In genomic region chr17:37446027-37446426, GRCh38 we compare ENCODE assay signal across 16 cellular contexts. TPM values are rescaled to one million over a fixed set of nuclear protein-coding genes. Genes with fewer than 3 reads are reported as not detected.
DNase-seq lines count a peak whose midpoint lies in the region; ATAC-seq and TF ChIP-seq lines count a peak whose summit lies in the region.
"Had no signal": no experiment of that assay in that cellular context is flagged by ENCODE, and none has a peak within 500 bp of the region (broad histone marks: within the 10 kb centered on the region; RNA-seq: fewer than 3 reads in every experiment).

No MANE protein-coding gene starts in this region.

- H3K79me1 ChIP-seq in mesenchymal stem cell (replicated peaks; ENCODE audit: low read length, poor library complexity, severe bottlenecking): peaks cover 12% of the 10 kb centered on the region

- no peak overlapping the region for H3K18ac ChIP-seq in mesenchymal stem cell (ENCODE audit: low read depth in 1 of 2, low read length in 2 of 2)

- H4K91ac ChIP-seq in mesenchymal stem cell (ENCODE audit: low read length): no peak overlapping the region

- H3K23ac ChIP-seq in mesenchymal stem cell (ENCODE audit: low read length in 2 of 2): no peak overlapping the region

- H2BK15ac ChIP-seq in mesenchymal stem cell (ENCODE audit: low read depth, poor library complexity, severe bottlenecking): no peak overlapping the region

- peaks cover 8% of the 10 kb centered on the region for H3K4me1 ChIP-seq in mesenchymal stem cell (ENCODE audit: control insufficient read depth, insufficient read depth, low read depth, low read length)
- H3K4me1 ChIP-seq: body of pancreas had no signal

- no peak overlapping the region for H3K4me2 ChIP-seq in mesenchymal stem cell (ENCODE audit: low read length, poor library complexity, severe bottlenecking)
- H3K4me2 ChIP-seq: smooth muscle cell had no signal

- intact Hi-C loops in Right ventricle myocardium inferior (cut with DNase I): no loop called here

- H3K27me3 ChIP-seq in WERI-Rb-1 (ENCODE audit: insufficient read depth, low read depth, severe bottlenecking) (no peaks in the 10 kb centered on the region), mesenchymal stem cell (ENCODE audit: control insufficient read depth in 1 of 2, insufficient read depth in 1 of 2, low read length in 2 of 2) (no peaks in the 10 kb centered on the region)
- H3K27me3 ChIP-seq: body of pancreas, stomach had no signal

- H4K8ac ChIP-seq in mesenchymal stem cell (ENCODE audit: low read length): no peak overlapping the region

- no peak for ATAC-seq in HG03520 (IDR thresholded peaks at IDR 0.05; ENCODE audit: unreplicated experiment)
- no peak for ATAC-seq in Right ventricle myocardium inferior
- ATAC-seq in HG03439 (IDR thresholded peaks at IDR 0.05; ENCODE audit: unreplicated experiment): no peak
- no peak for ATAC-seq in T-cell (replicated peaks in 1 of 4)
- ATAC-seq: activated CD8-positive, alpha-beta T cell treated with anti-CD3 and anti-CD28 coated beads, Interleukin-2, amount 10 ng/mL, durations not matched to agents 7 days and 5 days; body of pancreas had no signal

- DNase-seq in GM10266 (ENCODE audit: extremely low spot score): peak; percentile 35
- DNase-seq in NCI-H146 (lab: John Stamatoyannopoulos, UW): peak; percentile 43
- peak; percentile 12 for DNase-seq in WERI-Rb-1
- no peak for DNase-seq in mesenchymal stem cell
- DNase-seq in Right ventricle myocardium inferior (ENCODE audit: missing footprints): no peak
- no peak for DNase-seq in T-cell
- DNase-seq: activated CD8-positive, alpha-beta T cell treated with anti-CD3 and anti-CD28 coated beads, Interleukin-2, amount 10 ng/mL, durations not matched to agents 7 days and 5 days; body of pancreas; GDM1; NCI-H1048; NCI-H524 treated with DMSO at 0.1 percent for 48 hours; stomach had no signal

- H3K4me3 ChIP-seq in WERI-Rb-1 (ENCODE audit: low read depth, low read length) (no peak overlapping the region), mesenchymal stem cell (ENCODE audit: insufficient read depth in 1 of 2, low read depth in 1 of 2, low read length in 2 of 2) (no peak overlapping the region)
- H3K4me3 ChIP-seq: body of pancreas, smooth muscle cell, stomach had no signal

- H3K9me3 ChIP-seq in WERI-Rb-1 (ENCODE audit: severe bottlenecking) (no peaks in the 10 kb centered on the region), mesenchymal stem cell (ENCODE audit: control insufficient read depth, low read length) (no peaks in the 10 kb centered on the region)
- H3K9me3 ChIP-seq: body of pancreas, stomach had no signal

- H3K9ac ChIP-seq in mesenchymal stem cell (ENCODE audit: low read length): no peak overlapping the region

- H3K4me3 Mint-ChIP-seq in T-cell: no peak overlapping the region
- H3K4me3 Mint-ChIP-seq: activated CD8-positive, alpha-beta T cell treated with anti-CD3 and anti-CD28 coated beads, Interleukin-2, amount 10 ng/mL, durations not matched to agents 7 days and 5 days; memory B cell had no signal

- peaks cover 43% of the 10 kb centered on the region for H3K36me3 ChIP-seq in WERI-Rb-1
- peaks cover 11 to 72% of the 10 kb centered on the region in 2 experiments for H3K36me3 ChIP-seq in mesenchymal stem cell (ENCODE audit: control insufficient read depth in 1 of 2, insufficient read depth in 2 of 2, low read depth in 1 of 2, low read length in 2 of 2)

- H3K9me3 Mint-ChIP-seq in T-cell: no peaks in the 10 kb centered on the region
- H3K9me3 Mint-ChIP-seq: memory B cell had no signal

- no peak overlapping the region for H3K14ac ChIP-seq in mesenchymal stem cell (ENCODE audit: low read length in 2 of 2)

- H3K27ac ChIP-seq in WERI-Rb-1 (no peak overlapping the region), mesenchymal stem cell (ENCODE audit: low read length, poor library complexity, severe bottlenecking) (peak overlapping the region; percentile 73)
- H3K27ac ChIP-seq: body of pancreas, stomach had no signal

- no peak overlapping the region for H2BK120ac ChIP-seq in mesenchymal stem cell (ENCODE audit: low read depth, low read length)

- no peak overlapping the region for H2BK12ac ChIP-seq in mesenchymal stem cell (ENCODE audit: low read length in 2 of 2)

- WGBS in mesenchymal stem cell: 100% methylated on average over 1 of the region's 4 CpGs

- H3K4ac ChIP-seq in mesenchymal stem cell (ENCODE audit: low read depth in 1 of 2, low read length in 2 of 2): no peak overlapping the region

- no peak overlapping the region for H3K27ac Mint-ChIP-seq in T-cell
- H3K27ac Mint-ChIP-seq: activated CD8-positive, alpha-beta T cell treated with anti-CD3 and anti-CD28 coated beads, Interleukin-2, amount 10 ng/mL, durations not matched to agents 7 days and 5 days; memory B cell had no signal

- H2BK5ac ChIP-seq in mesenchymal stem cell (ENCODE audit: low read depth, low read length, poor library complexity, severe bottlenecking): no peak overlapping the region

- CTCF ChIA-PET in T-cell (lab: Charles Lee): no interaction called here

- H3K36me3 Mint-ChIP-seq in T-cell: peaks cover 53% of the 10 kb centered on the region

- POLR2A ChIA-PET in T-cell (lab: Charles Lee): interaction anchor here in 1 of 2 donors (0.7 kb wide), 1 partner anchor 900 kb away, joined by 14 read pairs; no protein-coding TSS in a partner anchor

- TF ChIP-seq CTCF in GM10266 (IDR thresholded peaks at IDR 0.05; ENCODE audit: control insufficient read depth, insufficient read depth, low read depth, missing control alignments): no peak
- no peak for TF ChIP-seq CTCF in WERI-Rb-1 (IDR thresholded peaks at IDR 0.05; ENCODE audit: low read depth, low read length)

- no peak overlapping the region for H2AFZ ChIP-seq in mesenchymal stem cell (ENCODE audit: low read depth, low read length)

- H3K27me3 Mint-ChIP-seq in T-cell: no peaks in the 10 kb centered on the region
- H3K27me3 Mint-ChIP-seq: memory B cell had no signal

- no peaks in the 10 kb centered on the region for H3K4me1 Mint-ChIP-seq in T-cell

- no peak overlapping the region for H2AK5ac ChIP-seq in mesenchymal stem cell (ENCODE audit: low read length, severe bottlenecking)

RNA-seq across cellular contexts. Expression of gene TADA2A, which starts 39.3 kb away (rescaled TPM):
- 11.1 TPM for polyA plus RNA-seq in mesenchymal stem cell (2013, experiment 1 of 2)
- polyA plus RNA-seq in mesenchymal stem cell (2013, experiment 2 of 2): 11.2 TPM
- total RNA-seq in Right ventricle myocardium inferior (11.3 TPM), T-cell (10 to 100 TPM; 14.5 to 27.3 (median 21.9) TPM)

RNA-seq across cellular contexts. Expression of gene ACACA, which starts 39.4 kb away (rescaled TPM):
- polyA plus RNA-seq in mesenchymal stem cell (2013, experiment 1 of 2): 18.9 TPM
- 18.5 TPM for polyA plus RNA-seq in mesenchymal stem cell (2013, experiment 2 of 2)
- total RNA-seq in Right ventricle myocardium inferior: 13.3 TPM
- 10 to 100 TPM; 15.9 to 30.2 (median 18.0) TPM for total RNA-seq in T-cell

RNA-seq across cellular contexts. Expression of gene DUSP14, which starts 43.7 kb away (rescaled TPM):
- 56.5 TPM for polyA plus RNA-seq in mesenchymal stem cell (2013, experiment 1 of 2)
- polyA plus RNA-seq in mesenchymal stem cell (2013, experiment 2 of 2): 61.3 TPM
- total RNA-seq in Right ventricle myocardium inferior (21.5 TPM), T-cell (1 to 10 TPM; 4.0 to 9.6 (median 5.4) TPM)

Comparison
In these comparisons a context has a peak if more than half of its experiments do, and no peak if none do; other contexts are left out.
1. DNase-seq: peak in GM10266 (single experiment), NCI-H146 (single experiment) and WERI-Rb-1 (single experiment); none in mesenchymal stem cell (single experiment), Right ventricle myocardium inferior (single experiment) and T-cell (0 of 34).